ENCODE assay signal across 18 cellular contexts in the genomic region with DNA sequence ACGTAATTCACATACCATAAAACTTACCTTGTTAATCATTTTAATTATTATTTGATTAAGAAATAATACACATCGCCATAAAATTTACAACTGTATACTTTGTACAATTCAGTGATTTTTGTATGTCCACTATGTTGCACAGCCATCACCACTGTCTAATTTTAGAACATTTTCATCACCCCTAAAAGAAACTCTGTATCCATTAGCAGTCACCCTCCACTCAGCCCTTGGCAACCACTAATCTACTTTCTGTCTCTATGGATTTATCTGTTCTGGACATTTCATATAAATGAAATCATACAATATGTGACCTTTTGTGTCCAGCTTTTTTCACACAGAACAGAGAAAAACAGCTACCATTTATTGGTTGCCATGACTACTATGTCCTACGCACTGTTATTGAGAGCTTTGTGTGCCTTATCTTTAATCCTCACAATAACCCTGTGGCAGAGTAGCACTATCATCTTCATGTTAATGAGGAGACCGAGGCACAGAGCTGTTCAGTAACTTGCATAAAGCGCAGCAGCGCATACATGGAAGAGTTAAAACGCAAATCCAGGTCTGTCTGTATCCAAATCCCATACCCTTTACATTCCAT.
"Had no signal": no experiment of that assay in that cellular context is flagged by ENCODE, and none has a peak within 500 bp of the region (broad histone marks: within the 10 kb centered on the region; RNA-seq: fewer than 3 reads in every experiment).

No MANE protein-coding gene starts in this region.

- ATAC-seq: left lung, lower lobe of right lung, natural killer cell had no signal

- H3K4me3 Mint-ChIP-seq: memory B cell, mesothelial cell of epicardium, natural killer cell had no signal

- H3K27me3 Mint-ChIP-seq: progenitor cell of endocrine pancreas had no signal

- H3K27ac Mint-ChIP-seq: memory B cell, mesothelial cell of epicardium, natural killer cell, progenitor cell of endocrine pancreas had no signal

- H3K9me3 Mint-ChIP-seq: memory B cell, natural killer cell had no signal

- DNase-seq: effector memory CD4-positive, alpha-beta T cell; foreskin melanocyte; head of caudate nucleus; hippocampal formation; left lung; lower lobe of right lung; natural killer cell; occipital lobe; pancreas; right cardiac atrium; small intestine; stimulated activated CD4-positive, alpha-beta T cell treated with anti-CD3 and anti-CD28 coated beads, Interleukin-12 subunit alpha, Interleukin-12 subunit beta, amount 100 ng/mL, for 4 hours; stimulated activated naive CD4-positive, alpha-beta T cell; stomach; transverse colon had no signal

- H3K36me3 Mint-ChIP-seq: memory B cell, mesothelial cell of epicardium, natural killer cell had no signal

- H3K4me1 Mint-ChIP-seq: natural killer cell had no signal
